18 cellular contexts compared by ENCODE assay signal in the genomic region with DNA sequence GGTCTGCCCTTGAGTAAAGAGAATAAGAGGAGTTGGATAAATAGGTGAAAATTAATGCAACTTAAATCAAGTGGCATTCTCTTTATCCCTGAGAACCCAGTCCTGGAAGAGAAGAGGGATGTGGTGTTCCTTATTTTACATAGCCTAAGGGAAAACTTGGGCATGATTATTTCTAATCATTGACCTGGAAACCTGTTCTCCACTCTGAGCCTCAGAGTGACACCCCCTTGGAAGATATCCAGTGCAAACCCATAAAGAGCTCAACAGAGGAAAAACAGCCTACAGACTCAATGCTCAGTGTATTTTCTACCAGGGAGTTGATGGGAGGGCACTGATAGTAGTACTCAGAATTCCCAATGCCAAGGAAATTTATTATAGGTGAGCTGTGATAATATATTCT. TPM values are rescaled to one million over a fixed set of nuclear protein-coding genes. Genes with fewer than 3 reads are reported as not detected.
DNase-seq lines count a peak whose midpoint lies in the region; FAIRE-seq and TF ChIP-seq lines count a peak whose summit lies in the region.
"Had no signal": no experiment of that assay in that cellular context is flagged by ENCODE, and none has a peak within 500 bp of the region (broad histone marks: within the 10 kb centered on the region; RNA-seq: fewer than 3 reads in every experiment).

No MANE protein-coding gene starts in this region.

- no peak overlapping the region for H3K4me3 ChIP-seq in LNCaP clone FGC (ENCODE audit: low read depth, low read length)
- no peak overlapping the region for H3K4me3 ChIP-seq in keratinocyte (ENCODE audit: control insufficient read depth in 2 of 3, extremely low read depth in 1 of 3, insufficient read depth in 2 of 3, low read depth in 1 of 3, low read length in 3 of 3)
- no peak overlapping the region for H3K4me3 ChIP-seq in small intestine (ENCODE audit: low read depth in 1 of 2, low read length in 2 of 2)
- H3K4me3 ChIP-seq: SJCRH30 had no signal

- FAIRE-seq in keratinocyte (lab: Jason Lieb, UNC) (peak; percentile 59), small intestine (lab: Jason Lieb, UNC) (no peak)
- FAIRE-seq: HTR-8/SVneo had no signal

- H4K20me1 ChIP-seq in keratinocyte (ENCODE audit: control insufficient read depth, extremely low read depth, insufficient read depth, low read length) = no peaks in the 10 kb centered on the region

- dilution Hi-C loops in keratinocyte (cut with MboI; ENCODE audit: extremely low pct_ligation_motif_present, low sequenced_read_pairs) = no loop called here

- H3K36me3 ChIP-seq in keratinocyte (ENCODE audit: control insufficient read depth in 2 of 2, extremely low read depth in 1 of 2, insufficient read depth in 2 of 2, low read length in 2 of 2) (no peaks in the 10 kb centered on the region), small intestine (ENCODE audit: control insufficient read depth in 2 of 2, insufficient read depth in 2 of 2, low read length in 2 of 2) (no peaks in the 10 kb centered on the region)
- H3K36me3 ChIP-seq: SJCRH30 had no signal

- no peak for TF ChIP-seq CTCF in LNCaP clone FGC (IDR thresholded peaks at IDR 0.05; ENCODE audit: control insufficient read depth, extremely low read depth, insufficient read depth)
- no peak for TF ChIP-seq CTCF in VCaP (conservative IDR thresholded peaks at IDR 0.05)
- TF ChIP-seq CTCF in keratinocyte (optimal IDR thresholded peaks at IDR 0.05 in 1 of 3, IDR thresholded peaks at IDR 0.05 in 1 of 3, conservative IDR thresholded peaks at IDR 0.05 in 1 of 3; ENCODE audit: extremely low read depth in 1 of 3, insufficient read depth in 2 of 3, low read length in 3 of 3) = no peak

- H3K9me3 ChIP-seq in keratinocyte (ENCODE audit: control insufficient read depth, low read depth, low read length) (no peaks in the 10 kb centered on the region), small intestine (ENCODE audit: control insufficient read depth, low read depth) (no peaks in the 10 kb centered on the region)
- H3K9me3 ChIP-seq: SJCRH30 had no signal

- no peak overlapping the region for H3K9ac ChIP-seq in keratinocyte (ENCODE audit: control insufficient read depth, extremely low read depth, insufficient read depth, low read length)

- no peaks in the 10 kb centered on the region for H3K27me3 ChIP-seq in keratinocyte (ENCODE audit: control insufficient read depth, extremely low read depth, insufficient read depth, low read length)
- H3K27me3 ChIP-seq in small intestine (ENCODE audit: control insufficient read depth in 2 of 2, insufficient read depth in 2 of 2, low read length in 2 of 2) = no peaks in the 10 kb centered on the region
- H3K27me3 ChIP-seq: SJCRH30 had no signal

- no peaks in the 10 kb centered on the region for H3K9me1 ChIP-seq in keratinocyte (ENCODE audit: control insufficient read depth, extremely low read depth, insufficient read depth, low read length)

- H3K4me1 ChIP-seq in keratinocyte (ENCODE audit: control insufficient read depth, extremely low read depth, insufficient read depth, low read length) (peaks cover 16% of the 10 kb centered on the region), small intestine (ENCODE audit: control insufficient read depth in 2 of 2, insufficient read depth in 1 of 2, low read depth in 1 of 2, low read length in 1 of 2) (no peaks in the 10 kb centered on the region)
- H3K4me1 ChIP-seq: SJCRH30 had no signal

- H3K27ac ChIP-seq in VCaP (peak overlapping the region; percentile 55), keratinocyte (ENCODE audit: control insufficient read depth, insufficient read depth, low read length) (no peak overlapping the region), small intestine (ENCODE audit: low read depth in 1 of 2, low read length in 1 of 2) (no peak overlapping the region)
- H3K27ac ChIP-seq: HL-60, RWPE1, SJCRH30 had no signal

- no peaks in the 10 kb centered on the region for H3K79me2 ChIP-seq in keratinocyte (ENCODE audit: control insufficient read depth, insufficient read depth, low read length)

- DNase-seq in LNCaP clone FGC (ENCODE audit: low read depth) (peak; percentile 62), keratinocyte (ENCODE audit: low read depth, low spot score) (no peak), small intestine (peak; percentile 7), NAMALWA (ENCODE audit: low spot score) (no peak), GM19238 (ENCODE audit: insufficient read length, low spot score) (no peak), SHP77 (lab: John Stamatoyannopoulos, UW) (no peak)
- DNase-seq: ACHN, AML-193, COR-L47, EL, H9, NCI-H345, NCI-H526 treated with DMSO at 0.1 percent for 48 hours, SJCRH30 had no signal

- no peak overlapping the region for H3K4me2 ChIP-seq in keratinocyte (ENCODE audit: control insufficient read depth, extremely low read depth, insufficient read depth, low read depth, low read length)

- no peak overlapping the region for H2AFZ ChIP-seq in keratinocyte (ENCODE audit: control insufficient read depth, low read length)

RNA-seq across cellular contexts. Expression of gene SLC15A2, which starts 22.0 kb away (rescaled TPM):
- polyA plus RNA-seq in keratinocyte = 1.6 to 3.4 TPM (median 2.6 TPM) in 3 replicates
- polyA plus RNA-seq in keratinocyte (2011; ENCODE audit: low read depth) = 0.92 TPM
- polyA plus RNA-seq in keratinocyte (2011; cell fraction: cytosol; rRNA removed) = 1.2 and 1.5 TPM in 2 replicates
- polyA plus RNA-seq in keratinocyte (2011; cell fraction: nucleus; rRNA removed) = 4.3 and 5.4 TPM in 2 replicates
- polyA plus RNA-seq in keratinocyte (2012; ENCODE audit: low replicate concordance) = 0.96 and 2.3 TPM in 2 replicates
- polyA minus RNA-seq in keratinocyte = 0.26 to 12.6 TPM (median 5.3 TPM) in 3 replicates
- polyA minus RNA-seq in keratinocyte (2011; cell fraction: cytosol; rRNA and poly(A)+ RNA removed) = 1.5 TPM
- 6.4 and 10.7 TPM in 2 replicates for polyA minus RNA-seq in keratinocyte (2011; cell fraction: nucleus; rRNA and poly(A)+ RNA removed)
- 1 to 10 TPM in 1 of 3 donors, under 1 TPM in 2; 0.34 to 1.1 (median 0.54) TPM for polyA plus RNA-seq in small intestine

Comparison
In these comparisons a context has a peak if more than half of its experiments do, and no peak if none do; other contexts are left out.
1. DNase-seq: peak in LNCaP clone FGC (single experiment) and small intestine (single experiment); none in keratinocyte (single experiment), NAMALWA (single experiment), GM19238 (single experiment) and SHP77 (0 of 2).